Comparison of ENCODE assay signal across 14 cellular contexts in the genomic region with DNA sequence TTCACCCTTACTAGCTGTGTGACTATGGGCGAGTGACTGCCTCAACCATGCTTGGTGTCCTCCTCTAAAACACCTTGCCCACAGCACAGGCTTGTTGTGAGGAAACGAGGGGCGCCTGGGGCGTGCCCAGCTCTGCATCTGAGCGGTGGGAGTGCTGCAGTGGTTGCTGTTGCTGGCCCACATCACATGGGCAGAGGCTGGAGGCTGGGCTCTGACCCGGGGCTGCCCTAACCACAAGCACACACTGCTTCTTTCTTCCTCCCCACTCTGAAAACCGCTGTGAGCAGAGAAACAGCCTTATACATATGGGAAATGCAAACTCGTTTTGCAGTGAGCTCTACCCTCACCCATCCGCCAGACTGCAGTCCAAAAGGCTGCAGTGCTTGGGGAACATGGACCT.
DNase-seq lines count a peak whose midpoint lies in the region; ATAC-seq, FAIRE-seq and TF ChIP-seq lines count a peak whose summit lies in the region.
"Had no signal": no experiment of that assay in that cellular context is flagged by ENCODE, and none has a peak within 500 bp of the region (broad histone marks: within the 10 kb centered on the region; RNA-seq: fewer than 3 reads in every experiment).

No MANE protein-coding gene starts in this region.

- no peak for TF ChIP-seq CTCF in brain microvascular endothelial cell (IDR thresholded peaks at IDR 0.05; ENCODE audit: low read depth, low read length, missing control alignments)
- no peak for TF ChIP-seq CTCF in osteocyte (IDR thresholded peaks at IDR 0.05)

- H3K27me3 Mint-ChIP-seq in memory B cell (no peaks in the 10 kb centered on the region), osteocyte (ENCODE audit: unreplicated experiment) (no peaks in the 10 kb centered on the region)
- H3K27me3 Mint-ChIP-seq: brain had no signal

- H3K4me3 ChIP-seq in brain microvascular endothelial cell (ENCODE audit: low read depth, low read length) = no peak overlapping the region

- no peaks in the 10 kb centered on the region for H3K36me3 ChIP-seq in brain microvascular endothelial cell (replicated peaks)

- peak; percentile 5 for FAIRE-seq in GM12891 (lab: Jason Lieb, UNC)

- DNase-seq in GM12891 (ENCODE audit: insufficient read length, low spot score) (no peak), UCSD-AML1 (lab: John Stamatoyannopoulos, UW; ENCODE audit: unreplicated experiment) (peak; percentile 76), memory B cell (ENCODE audit: low spot score in 2 of 2) (no peak), brain microvascular endothelial cell (no peak), osteocyte (ENCODE audit: extremely low spot score, unreplicated experiment) (no peak)
- DNase-seq: EL, head of caudate nucleus, NCI-H1694 had no signal

- in situ Hi-C loops in brain microvascular endothelial cell (cut with HindIII; ENCODE audit: low pct_ligation_motif_present, low sequenced_read_pairs) = no loop called here

- H3K36me3 Mint-ChIP-seq in memory B cell (peaks cover 26% of the 10 kb centered on the region), osteocyte (ENCODE audit: unreplicated experiment) (peaks cover 17% of the 10 kb centered on the region)

- no peak overlapping the region for H3K27ac ChIP-seq in brain microvascular endothelial cell

- H3K27ac Mint-ChIP-seq in memory B cell (peak overlapping the region; percentile 47), osteocyte (ENCODE audit: unreplicated experiment) (no peak overlapping the region)

- TF ChIP-seq POLR2A in GM12891 (IDR thresholded peaks at IDR 0.05; ENCODE audit: low read depth, low read length) = no peak

- H3K9me3 Mint-ChIP-seq in memory B cell (no peaks in the 10 kb centered on the region), osteocyte (ENCODE audit: unreplicated experiment) (no peaks in the 10 kb centered on the region)
- H3K9me3 Mint-ChIP-seq: brain, neural crest cell had no signal

- peaks cover 9% of the 10 kb centered on the region for H3K4me1 Mint-ChIP-seq in memory B cell
- H3K4me1 Mint-ChIP-seq in osteocyte (ENCODE audit: unreplicated experiment) = peaks cover 4% of the 10 kb centered on the region
- H3K4me1 Mint-ChIP-seq: brain, neural crest cell had no signal

- H3K4me3 Mint-ChIP-seq in memory B cell = no peak overlapping the region
- no peak overlapping the region for H3K4me3 Mint-ChIP-seq in osteocyte (ENCODE audit: unreplicated experiment)
- H3K4me3 Mint-ChIP-seq: brain, neural crest cell had no signal

- ATAC-seq in HG02763 (IDR thresholded peaks at IDR 0.05; ENCODE audit: unreplicated experiment) (peak; percentile 55), memory B cell (ENCODE audit: low read depth) (no peak), GM18520 (IDR thresholded peaks at IDR 0.05; ENCODE audit: unreplicated experiment) (no peak), GM21526 (IDR thresholded peaks at IDR 0.05; ENCODE audit: low FRiP score, unreplicated experiment) (no peak)
- ATAC-seq: SK-N-SH treated with all-trans-retinoic acid at 6 μM for 48 hours had no signal

- H3K27me3 ChIP-seq in brain microvascular endothelial cell (replicated peaks) = no peaks in the 10 kb centered on the region

TF ChIP-seq in GM12891, 5 proteins besides CTCF, POLR2A, EP300 and RAD21:
- TF ChIP-seq POLR2AphosphoS5 (IDR thresholded peaks at IDR 0.05; ENCODE audit: low read depth, low read length) (no peak), POU2F2 (IDR thresholded peaks at IDR 0.05; ENCODE audit: low read depth, low read length) (no peak), SPI1 (IDR thresholded peaks at IDR 0.05; ENCODE audit: low read depth, low read length) (no peak), TAF1 (IDR thresholded peaks at IDR 0.05; ENCODE audit: low read depth, low read length) (no peak), PAX5 (IDR thresholded peaks at IDR 0.05; ENCODE audit: insufficient read depth, low read length, severe bottlenecking) (no peak)
